ENCODE assay signal across 9 cellular contexts in genomic region chr7:22586806-22587180, GRCh38.
DNase-seq lines count a peak whose midpoint lies in the region; ATAC-seq lines count a peak whose summit lies in the region.
"Had no signal": no experiment of that assay in that cellular context is flagged by ENCODE, and none has a peak within 500 bp of the region (broad histone marks: within the 10 kb centered on the region; RNA-seq: fewer than 3 reads in every experiment).

No MANE protein-coding gene starts in this region.

- H3K27me3 Mint-ChIP-seq in activated naive CD8-positive, alpha-beta T cell treated with anti-CD3 and anti-CD28 coated beads, Interleukin-2, amount 50 U/mL, for 24 hours, result peaks cover 39% of the 10 kb centered on the region

- peak; percentile 65 for DNase-seq in ACHN
- peak; percentile 73 for DNase-seq in HCEC 1CT
- DNase-seq in activated naive CD8-positive, alpha-beta T cell treated with anti-CD3 and anti-CD28 coated beads, Interleukin-2, amount 50 U/mL, for 24 hours, result no peak
- peak; percentile 71 for DNase-seq in islet precursor cell
- no peak for DNase-seq in left colon
- DNase-seq in SJCRH30, result no peak
- DNase-seq in NCI-H187 (lab: John Stamatoyannopoulos, UW), result no peak
- DNase-seq in cortex of kidney (lab: John Stamatoyannopoulos, UW), result no peak
- DNase-seq: activated naive CD4-positive, alpha-beta T cell had no signal

- H3K4me1 ChIP-seq in SJCRH30, result no peaks in the 10 kb centered on the region

- in situ Hi-C loops in ACHN (cut with HindIII; ENCODE audit: low pct_ligation_motif_present, low pct_unique_long_range_greater_than_20kb, low sequenced_read_pairs), result no loop called here

- H3K27ac Mint-ChIP-seq in activated naive CD8-positive, alpha-beta T cell treated with anti-CD3 and anti-CD28 coated beads, Interleukin-2, amount 50 U/mL, for 24 hours, result peak overlapping the region; percentile 73

- peaks cover 1% of the 10 kb centered on the region for H3K36me3 Mint-ChIP-seq in activated naive CD8-positive, alpha-beta T cell treated with anti-CD3 and anti-CD28 coated beads, Interleukin-2, amount 50 U/mL, for 24 hours (ENCODE audit: low read depth)

- no peak overlapping the region for H3K4me3 ChIP-seq in SJCRH30

- H3K9me3 Mint-ChIP-seq in activated naive CD8-positive, alpha-beta T cell treated with anti-CD3 and anti-CD28 coated beads, Interleukin-2, amount 50 U/mL, for 24 hours, result no peaks in the 10 kb centered on the region

- H3K27me3 ChIP-seq in SJCRH30, result peaks cover 4% of the 10 kb centered on the region; the same call in 1 of the 2 replicates

- ATAC-seq in activated naive CD8-positive, alpha-beta T cell treated with anti-CD3 and anti-CD28 coated beads, Interleukin-2, amount 50 U/mL, for 24 hours, result peak; percentile 7
- no peak for ATAC-seq in left colon

- peaks cover 38% of the 10 kb centered on the region for H3K4me1 Mint-ChIP-seq in activated naive CD8-positive, alpha-beta T cell treated with anti-CD3 and anti-CD28 coated beads, Interleukin-2, amount 50 U/mL, for 24 hours

- no peaks in the 10 kb centered on the region for H3K36me3 ChIP-seq in SJCRH30

- no peaks in the 10 kb centered on the region for H3K9me3 ChIP-seq in SJCRH30 (replicated peaks)

- H3K27ac ChIP-seq in SJCRH30, result no peak overlapping the region

- intact Hi-C loops in left colon (cut with DNase I, micrococcal nuclease), result no loop called here

- no peak overlapping the region for H3K4me3 Mint-ChIP-seq in activated naive CD8-positive, alpha-beta T cell treated with anti-CD3 and anti-CD28 coated beads, Interleukin-2, amount 50 U/mL, for 24 hours

Comparison
In these comparisons a context has a peak if more than half of its experiments do, and no peak if none do; other contexts are left out.
1. DNase-seq: peak in ACHN (single experiment), HCEC 1CT (single experiment) and islet precursor cell (single experiment); none in activated naive CD8-positive, alpha-beta T cell treated with anti-CD3 and anti-CD28 coated beads, Interleukin-2, amount 50 U/mL, for 24 hours (single experiment), left colon (0 of 2), SJCRH30 (0 of 2), NCI-H187 (0 of 2) and cortex of kidney (single experiment).